Comparison of ENCODE assay signal across 15 cellular contexts in the genomic region with DNA sequence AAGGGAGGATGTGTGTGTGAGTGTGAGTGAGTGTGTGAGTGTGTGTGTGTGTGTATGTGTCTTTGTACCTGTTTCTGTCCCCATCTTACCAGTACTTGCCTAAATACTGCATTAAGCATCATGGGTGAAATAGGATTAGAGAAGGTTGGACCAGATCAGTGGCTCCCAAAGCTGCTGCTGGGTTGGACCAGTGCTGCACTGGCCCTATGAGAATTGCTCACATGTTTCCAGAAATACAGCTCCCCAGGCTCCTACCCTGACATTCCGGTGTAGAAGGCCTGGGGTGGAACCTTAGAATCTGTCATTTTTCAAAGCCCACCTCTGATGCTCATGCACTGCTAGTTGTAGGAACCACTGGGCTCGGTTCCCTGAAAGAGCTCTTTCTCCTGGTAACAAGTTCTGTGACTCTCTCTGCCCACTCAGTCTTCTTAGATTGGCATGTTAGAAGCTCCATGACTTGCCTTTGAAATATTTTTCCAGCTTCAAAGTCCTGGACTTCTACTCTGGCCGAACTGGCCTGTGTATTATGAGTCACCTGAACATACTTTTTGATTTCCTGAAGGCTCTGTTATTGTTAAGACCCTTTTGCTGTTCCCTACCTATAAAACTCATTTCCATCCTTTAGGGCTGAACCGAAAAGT.
DNase-seq lines count a peak whose midpoint lies in the region; ATAC-seq, FAIRE-seq and TF ChIP-seq lines count a peak whose summit lies in the region.
"Had no signal": no experiment of that assay in that cellular context is flagged by ENCODE, and none has a peak within 500 bp of the region (broad histone marks: within the 10 kb centered on the region; RNA-seq: fewer than 3 reads in every experiment).

No MANE protein-coding gene starts in this region.

- peak overlapping the region; percentile 65 for H3K4me2 ChIP-seq in HCT116 (ENCODE audit: low read length)
- H3K4me2 ChIP-seq in astrocyte (ENCODE audit: low read length): peak overlapping the region; percentile 63

- no peak for FAIRE-seq in astrocyte (lab: Jason Lieb, UNC)

- H3K27me3 ChIP-seq in HCT116 (ENCODE audit: insufficient read depth, low read length) (no peaks in the 10 kb centered on the region), astrocyte (ENCODE audit: insufficient read depth, low read length) (no peaks in the 10 kb centered on the region), right cardiac atrium (ENCODE audit: control insufficient read depth, insufficient read depth) (no peaks in the 10 kb centered on the region)
- H3K27me3 ChIP-seq: BE2C, Peyer's patch had no signal

- no peak overlapping the region for H3K4me3 Mint-ChIP-seq in astrocyte (ENCODE audit: unreplicated experiment)
- H3K4me3 Mint-ChIP-seq: activated T-helper 1 cell treated with anti-CD3 and anti-CD28 coated beads, Interleukin-12 subunit alpha, Interleukin-12 subunit beta, Interleukin-2, Interleukin-4 antibody, amounts not matched to agents 30 ng/mL and 10 ng/mL and 1 ng/mL, durations not matched to agents 14 hours and 24 hours and 36 hours; nephron progenitor cell had no signal

- POLR2A ChIA-PET in HCT116 (lab: Charles Lee): interaction anchor here (0.6 kb wide), 1 partner anchor 60 kb away, joined by 4 read pairs; no protein-coding TSS in a partner anchor

- no peaks in the 10 kb centered on the region for H3K9me3 ChIP-seq in HCT116 (ENCODE audit: control insufficient read depth in 1 of 2, insufficient read depth in 1 of 2, low read depth in 1 of 2, low read length in 2 of 2)
- H3K9me3 ChIP-seq in astrocyte (ENCODE audit: insufficient read depth, low read depth, low read length): no peaks in the 10 kb centered on the region
- no peaks in the 10 kb centered on the region for H3K9me3 ChIP-seq in right cardiac atrium (ENCODE audit: control insufficient read depth, low read length)
- H3K9me3 ChIP-seq: BE2C, Peyer's patch had no signal

- H4K20me1 ChIP-seq in HCT116 (ENCODE audit: insufficient read depth): no peaks in the 10 kb centered on the region
- peaks cover 67% of the 10 kb centered on the region for H4K20me1 ChIP-seq in astrocyte (ENCODE audit: insufficient read depth, low read length)

- TF ChIP-seq POLR2A in HCT116 (IDR thresholded peaks at IDR 0.05; ENCODE audit: borderline replicate concordance, extremely low read depth, insufficient read depth, insufficient read length): no peak

- peak overlapping the region; percentile 50 for H3K27ac Mint-ChIP-seq in astrocyte (ENCODE audit: unreplicated experiment)
- H3K27ac Mint-ChIP-seq: activated T-helper 1 cell treated with anti-CD3 and anti-CD28 coated beads, Interleukin-12 subunit alpha, Interleukin-12 subunit beta, Interleukin-2, Interleukin-4 antibody, amounts not matched to agents 30 ng/mL and 10 ng/mL and 1 ng/mL, durations not matched to agents 14 hours and 24 hours and 36 hours had no signal

- H3K79me2 ChIP-seq in HCT116 (ENCODE audit: insufficient read depth, low read length) (peaks cover 6% of the 10 kb centered on the region; the same call in 1 of the 2 replicates), astrocyte (ENCODE audit: insufficient read depth, low read length) (no peaks in the 10 kb centered on the region)

- H3K4me1 Mint-ChIP-seq in astrocyte (ENCODE audit: low read depth, unreplicated experiment): peaks cover 13% of the 10 kb centered on the region

- H3K9me3 Mint-ChIP-seq in astrocyte (ENCODE audit: unreplicated experiment): no peaks in the 10 kb centered on the region
- H3K9me3 Mint-ChIP-seq: activated T-helper 1 cell treated with anti-CD3 and anti-CD28 coated beads, Interleukin-12 subunit alpha, Interleukin-12 subunit beta, Interleukin-2, Interleukin-4 antibody, amounts not matched to agents 30 ng/mL and 10 ng/mL and 1 ng/mL, durations not matched to agents 14 hours and 24 hours and 36 hours; nephron progenitor cell had no signal

- H3K27me3 Mint-ChIP-seq in astrocyte (ENCODE audit: low read depth, unreplicated experiment): no peaks in the 10 kb centered on the region

- H2AFZ ChIP-seq in HCT116 (ENCODE audit: low read depth, low read length, poor library complexity, severe bottlenecking) (no peak overlapping the region), astrocyte (ENCODE audit: low read depth, low read length) (no peak overlapping the region)

- no peaks in the 10 kb centered on the region for H3K9me2 ChIP-seq in HCT116 (ENCODE audit: insufficient read depth)

- peak; percentile 29 for TF ChIP-seq RAD21 in HCT116 (IDR thresholded peaks at IDR 0.05; ENCODE audit: low read depth)

- H3K9ac ChIP-seq in HCT116 (ENCODE audit: low read length) (peak overlapping the region; percentile 51), astrocyte (ENCODE audit: low read length) (peak overlapping the region; percentile 29)

- no TSS peak for BruUV-seq in HCT116 (replicated peaks; lab: Mats Ljungman, UMichigan)

- H3K27ac ChIP-seq in HCT116 (ENCODE audit: low read depth, low read length) (peak overlapping the region; percentile 90), astrocyte (ENCODE audit: low read depth, low read length) (no peak overlapping the region), right cardiac atrium (ENCODE audit: low read length) (peak overlapping the region; percentile 43)
- H3K27ac ChIP-seq: Peyer's patch had no signal

- 74% methylated on average over 4 of the region's 4 CpGs for WGBS in right cardiac atrium

- H3K4me3 ChIP-seq in HCT116 (replicated peaks in 1 of 2; ENCODE audit: low read depth in 1 of 2, low read length in 2 of 2) (peak overlapping the region in 1 of 2 experiments; percentile 16; a peak in 2 of 4 replicates), astrocyte (ENCODE audit: insufficient read depth, low read depth, low read length) (no peak overlapping the region), right cardiac atrium (ENCODE audit: low read length) (no peak overlapping the region)
- H3K4me3 ChIP-seq: Peyer's patch had no signal

- ATAC-seq in HCT116: peak; percentile 83
- ATAC-seq in right cardiac atrium: no peak

- H3K36me3 ChIP-seq in HCT116 (ENCODE audit: control insufficient read depth in 1 of 2, insufficient read depth in 2 of 2, low read length in 2 of 2) (no peaks in the 10 kb centered on the region), astrocyte (ENCODE audit: insufficient read depth, low read length) (no peaks in the 10 kb centered on the region)
- H3K36me3 ChIP-seq: BE2C, Peyer's patch had no signal

- CTCF ChIA-PET in HCT116 (lab: Charles Lee): interaction anchor here (1.1 to 1.4 kb wide), 3 partner anchors 49 to 217 kb away, joined by 3 to 4 read pairs (median 3); no protein-coding TSS in a partner anchor

- H3K4me1 ChIP-seq in HCT116 (ENCODE audit: control insufficient read depth in 1 of 2, insufficient read depth in 2 of 2, low read length in 2 of 2) (peaks cover 52 to 75% of the 10 kb centered on the region in 2 experiments), astrocyte (ENCODE audit: insufficient read depth, low read length) (peaks cover 34% of the 10 kb centered on the region), right cardiac atrium (ENCODE audit: control insufficient read depth, insufficient read depth, low read length) (peaks cover 10% of the 10 kb centered on the region)
- H3K4me1 ChIP-seq: Peyer's patch had no signal

- intact Hi-C loops in HCT116 (cut with micrococcal nuclease) (no loop called here), right cardiac atrium (cut with DNase I) (loop anchor here in 1 of 4 donors (10.0 kb wide), 1 partner anchor 227 kb away; a partner anchor contains a TSS)

- DNase-seq in 8988T (peak; percentile 46), HCT116 (ENCODE audit: low read depth, low spot score) (peak; percentile 76), astrocyte (ENCODE audit: low read depth) (peak; percentile 85), right cardiac atrium (no peak), NCI-H1417 treated with DMSO at 0.1 percent for 48 hours (lab: John Stamatoyannopoulos, UW) (no peak), NCI-H1048 (lab: John Stamatoyannopoulos, UW) (no peak), RPMI8226 (no peak)
- DNase-seq in activated naive CD4-positive, alpha-beta T cell treated with anti-CD3 and anti-CD28 coated beads, Interleukin-2, amount 50 U/mL, for 16 hours: no peak
- DNase-seq: BE2C; NCI-H2107; nephron progenitor cell; Peyer's patch; stimulated activated CD4-positive, alpha-beta T cell treated with anti-CD3 and anti-CD28 coated beads, Interleukin-4, amount 100 ng/mL, for 4 hours; substantia nigra had no signal

- RAD21 ChIA-PET in HCT116 (lab: Charles Lee; ENCODE audit: low non-redundant PET in 1 of 2, low total read pairs in 2 of 2, uncharacterized antibody in 2 of 2, unreplicated experiment in 2 of 2): interaction anchor here in 1 of 2 experiments (1.3 kb wide), 1 partner anchor 23 kb away, joined by 3 read pairs; no protein-coding TSS in a partner anchor

- TF ChIP-seq CTCF in HCT116 (IDR thresholded peaks at IDR 0.05 in 2 of 3, conservative IDR thresholded peaks at IDR 0.05 in 1 of 3; ENCODE audit: borderline replicate concordance in 1 of 3, insufficient read depth in 1 of 3, low read depth in 2 of 3, low read length in 2 of 3): no peak
- TF ChIP-seq CTCF in astrocyte (IDR thresholded peaks at IDR 0.05; ENCODE audit: insufficient read depth, low read depth, low read length): no peak

- H3K36me3 Mint-ChIP-seq in astrocyte (ENCODE audit: low read depth, unreplicated experiment): peaks cover 2% of the 10 kb centered on the region

TF ChIP-seq in HCT116, 20 proteins besides CTCF, POLR2A, EP300 and RAD21 (continues in another document):
- no peak for TF ChIP-seq ELF1 (IDR thresholded peaks at IDR 0.05; ENCODE audit: borderline replicate concordance, low read depth)
- peak; percentile 52; the same call in 1 of the 2 replicates for TF ChIP-seq CBX3 (IDR thresholded peaks at IDR 0.05; ENCODE audit: low read depth)
- TF ChIP-seq YY1 (IDR thresholded peaks at IDR 0.05; ENCODE audit: extremely low read depth, insufficient replicate concordance, low read depth, low read length): no peak
- TF ChIP-seq ZNF274 (IDR thresholded peaks at IDR 0.05; ENCODE audit: low read depth, low read length): no peak
- TF ChIP-seq FOSL1 (IDR thresholded peaks at IDR 0.05; ENCODE audit: low read depth): peak; percentile 85
- TF ChIP-seq, protein P1, sequence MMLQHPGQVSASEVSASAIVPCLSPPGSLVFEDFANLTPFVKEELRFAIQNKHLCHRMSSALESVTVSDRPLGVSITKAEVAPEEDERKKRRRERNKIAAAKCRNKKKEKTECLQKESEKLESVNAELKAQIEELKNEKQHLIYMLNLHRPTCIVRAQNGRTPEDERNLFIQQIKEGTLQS (IDR thresholded peaks at IDR 0.05): no peak
- peak; percentile 65 for TF ChIP-seq EGR1 (IDR thresholded peaks at IDR 0.05; ENCODE audit: low read depth)
- no peak for TF ChIP-seq SIN3A (IDR thresholded peaks at IDR 0.05; ENCODE audit: low read depth)
- TF ChIP-seq SP1 (IDR thresholded peaks at IDR 0.05; ENCODE audit: low read depth): peak; percentile 68
- no peak for TF ChIP-seq EZH2 (IDR thresholded peaks at IDR 0.05)
- TF ChIP-seq TCF7L2 (IDR thresholded peaks at IDR 0.05; ENCODE audit: borderline replicate concordance, extremely low read depth, insufficient read depth, insufficient read length): no peak
- no peak for TF ChIP-seq CEBPB (IDR thresholded peaks at IDR 0.05; ENCODE audit: low read depth)
- no peak for TF ChIP-seq ZFX (IDR thresholded peaks at IDR 0.05)
- no peak for TF ChIP-seq SRF (IDR thresholded peaks at IDR 0.05; ENCODE audit: low read depth)
- TF ChIP-seq POLR2AphosphoS5 (IDR thresholded peaks at IDR 0.05; ENCODE audit: low read depth, low read length): no peak

Comparison
In these comparisons a context has a peak if more than half of its experiments do, and no peak if none do; other contexts are left out.
1. DNase-seq: peak in 8988T (single experiment), HCT116 (single experiment) and astrocyte (single experiment); none in right cardiac atrium (0 of 3), NCI-H1417 treated with DMSO at 0.1 percent for 48 hours (single experiment), NCI-H1048 (single experiment), RPMI8226 (single experiment) and activated naive CD4-positive, alpha-beta T cell treated with anti-CD3 and anti-CD28 coated beads, Interleukin-2, amount 50 U/mL, for 16 hours (single experiment).